ENCODE assay signal across 2 cellular contexts in the genomic region with DNA sequence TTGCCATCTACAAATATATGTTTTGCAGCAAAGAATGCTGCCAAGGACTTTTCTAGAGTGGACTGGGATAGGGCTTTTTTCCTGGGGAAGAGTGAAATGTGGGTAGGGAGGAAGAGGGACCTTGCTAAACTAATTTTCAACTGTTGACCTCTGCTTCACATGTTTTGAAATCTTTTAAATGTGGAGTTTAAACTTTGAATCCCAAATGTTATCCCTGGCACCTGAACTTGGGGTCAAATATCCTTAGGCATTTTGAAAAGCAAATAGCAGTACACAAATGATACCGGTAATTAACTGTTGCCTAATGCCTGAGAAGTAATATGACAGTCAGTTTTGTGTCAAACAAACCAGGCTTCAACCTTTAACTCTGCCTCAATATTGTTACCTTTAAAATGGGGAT.
TF ChIP-seq lines count a peak whose summit lies in the region.

No MANE protein-coding gene starts in this region.

TF ChIP-seq in liver, 16 proteins besides CTCF, POLR2A, EP300 and RAD21 (continued from another document):
- TF ChIP-seq, protein P1, sequence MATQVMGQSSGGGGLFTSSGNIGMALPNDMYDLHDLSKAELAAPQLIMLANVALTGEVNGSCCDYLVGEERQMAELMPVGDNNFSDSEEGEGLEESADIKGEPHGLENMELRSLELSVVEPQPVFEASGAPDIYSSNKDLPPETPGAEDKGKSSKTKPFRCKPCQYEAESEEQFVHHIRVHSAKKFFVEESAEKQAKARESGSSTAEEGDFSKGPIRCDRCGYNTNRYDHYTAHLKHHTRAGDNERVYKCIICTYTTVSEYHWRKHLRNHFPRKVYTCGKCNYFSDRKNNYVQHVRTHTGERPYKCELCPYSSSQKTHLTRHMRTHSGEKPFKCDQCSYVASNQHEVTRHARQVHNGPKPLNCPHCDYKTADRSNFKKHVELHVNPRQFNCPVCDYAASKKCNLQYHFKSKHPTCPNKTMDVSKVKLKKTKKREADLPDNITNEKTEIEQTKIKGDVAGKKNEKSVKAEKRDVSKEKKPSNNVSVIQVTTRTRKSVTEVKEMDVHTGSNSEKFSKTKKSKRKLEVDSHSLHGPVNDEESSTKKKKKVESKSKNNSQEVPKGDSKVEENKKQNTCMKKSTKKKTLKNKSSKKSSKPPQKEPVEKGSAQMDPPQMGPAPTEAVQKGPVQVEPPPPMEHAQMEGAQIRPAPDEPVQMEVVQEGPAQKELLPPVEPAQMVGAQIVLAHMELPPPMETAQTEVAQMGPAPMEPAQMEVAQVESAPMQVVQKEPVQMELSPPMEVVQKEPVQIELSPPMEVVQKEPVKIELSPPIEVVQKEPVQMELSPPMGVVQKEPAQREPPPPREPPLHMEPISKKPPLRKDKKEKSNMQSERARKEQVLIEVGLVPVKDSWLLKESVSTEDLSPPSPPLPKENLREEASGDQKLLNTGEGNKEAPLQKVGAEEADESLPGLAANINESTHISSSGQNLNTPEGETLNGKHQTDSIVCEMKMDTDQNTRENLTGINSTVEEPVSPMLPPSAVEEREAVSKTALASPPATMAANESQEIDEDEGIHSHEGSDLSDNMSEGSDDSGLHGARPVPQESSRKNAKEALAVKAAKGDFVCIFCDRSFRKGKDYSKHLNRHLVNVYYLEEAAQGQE (IDR thresholded peaks at IDR 0.05): peak; percentile 50
- TF ChIP-seq GABPA (IDR thresholded peaks at IDR 0.05 in 1 of 2, conservative IDR thresholded peaks at IDR 0.05 in 1 of 2) (peak in 1 of 2 donors; percentile 29), HNF4G (IDR thresholded peaks at IDR 0.05) (peak; percentile 94), NR2F2 (IDR thresholded peaks at IDR 0.05) (peak; percentile 73), EGR1 (IDR thresholded peaks at IDR 0.05; ENCODE audit: low read depth in 2 of 2) (peak in 1 of 2 donors; percentile 60), HNF4A (conservative IDR thresholded peaks at IDR 0.05) (peak; percentile 97 to 98), SP1 (IDR thresholded peaks at IDR 0.05) (peak; percentile 90), RXRA (IDR thresholded peaks at IDR 0.05) (peak; percentile 96 to 97), JUND (IDR thresholded peaks at IDR 0.05) (peak; percentile 40 to 54), FOXA1 (IDR thresholded peaks at IDR 0.05) (peak; percentile 45), YY1 (IDR thresholded peaks at IDR 0.05) (peak; percentile 54), FOXA2 (IDR thresholded peaks at IDR 0.05) (peak; percentile 71)
- TF ChIP-seq, protein P2, sequence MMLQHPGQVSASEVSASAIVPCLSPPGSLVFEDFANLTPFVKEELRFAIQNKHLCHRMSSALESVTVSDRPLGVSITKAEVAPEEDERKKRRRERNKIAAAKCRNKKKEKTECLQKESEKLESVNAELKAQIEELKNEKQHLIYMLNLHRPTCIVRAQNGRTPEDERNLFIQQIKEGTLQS (IDR thresholded peaks at IDR 0.05): peak; percentile 13
- TF ChIP-seq, protein P3, sequence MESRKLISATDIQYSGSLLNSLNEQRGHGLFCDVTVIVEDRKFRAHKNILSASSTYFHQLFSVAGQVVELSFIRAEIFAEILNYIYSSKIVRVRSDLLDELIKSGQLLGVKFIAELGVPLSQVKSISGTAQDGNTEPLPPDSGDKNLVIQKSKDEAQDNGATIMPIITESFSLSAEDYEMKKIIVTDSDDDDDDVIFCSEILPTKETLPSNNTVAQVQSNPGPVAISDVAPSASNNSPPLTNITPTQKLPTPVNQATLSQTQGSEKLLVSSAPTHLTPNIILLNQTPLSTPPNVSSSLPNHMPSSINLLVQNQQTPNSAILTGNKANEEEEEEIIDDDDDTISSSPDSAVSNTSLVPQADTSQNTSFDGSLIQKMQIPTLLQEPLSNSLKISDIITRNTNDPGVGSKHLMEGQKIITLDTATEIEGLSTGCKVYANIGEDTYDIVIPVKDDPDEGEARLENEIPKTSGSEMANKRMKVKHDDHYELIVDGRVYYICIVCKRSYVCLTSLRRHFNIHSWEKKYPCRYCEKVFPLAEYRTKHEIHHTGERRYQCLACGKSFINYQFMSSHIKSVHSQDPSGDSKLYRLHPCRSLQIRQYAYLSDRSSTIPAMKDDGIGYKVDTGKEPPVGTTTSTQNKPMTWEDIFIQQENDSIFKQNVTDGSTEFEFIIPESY (IDR thresholded peaks at IDR 0.05): peak; percentile 79

TF ChIP-seq in HepG2, 621 proteins besides CTCF, POLR2A, EP300 and RAD21 (continued from another document):
- TF ChIP-seq, protein P4, sequence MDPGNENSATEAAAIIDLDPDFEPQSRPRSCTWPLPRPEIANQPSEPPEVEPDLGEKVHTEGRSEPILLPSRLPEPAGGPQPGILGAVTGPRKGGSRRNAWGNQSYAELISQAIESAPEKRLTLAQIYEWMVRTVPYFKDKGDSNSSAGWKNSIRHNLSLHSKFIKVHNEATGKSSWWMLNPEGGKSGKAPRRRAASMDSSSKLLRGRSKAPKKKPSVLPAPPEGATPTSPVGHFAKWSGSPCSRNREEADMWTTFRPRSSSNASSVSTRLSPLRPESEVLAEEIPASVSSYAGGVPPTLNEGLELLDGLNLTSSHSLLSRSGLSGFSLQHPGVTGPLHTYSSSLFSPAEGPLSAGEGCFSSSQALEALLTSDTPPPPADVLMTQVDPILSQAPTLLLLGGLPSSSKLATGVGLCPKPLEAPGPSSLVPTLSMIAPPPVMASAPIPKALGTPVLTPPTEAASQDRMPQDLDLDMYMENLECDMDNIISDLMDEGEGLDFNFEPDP (CRISPR knock-in tag; conservative IDR thresholded peaks at IDR 0.05): no peak
- TF ChIP-seq, protein P5, sequence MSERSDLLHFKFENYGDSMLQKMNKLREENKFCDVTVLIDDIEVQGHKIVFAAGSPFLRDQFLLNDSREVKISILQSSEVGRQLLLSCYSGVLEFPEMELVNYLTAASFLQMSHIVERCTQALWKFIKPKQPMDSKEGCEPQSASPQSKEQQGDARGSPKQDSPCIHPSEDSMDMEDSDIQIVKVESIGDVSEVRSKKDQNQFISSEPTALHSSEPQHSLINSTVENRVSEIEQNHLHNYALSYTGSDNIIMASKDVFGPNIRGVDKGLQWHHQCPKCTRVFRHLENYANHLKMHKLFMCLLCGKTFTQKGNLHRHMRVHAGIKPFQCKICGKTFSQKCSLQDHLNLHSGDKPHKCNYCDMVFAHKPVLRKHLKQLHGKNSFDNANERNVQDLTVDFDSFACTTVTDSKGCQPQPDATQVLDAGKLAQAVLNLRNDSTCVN (CRISPR knock-in tag; IDR thresholded peaks at IDR 0.05; ENCODE audit: borderline replicate concordance): no peak
- TF ChIP-seq NFE2L1 (CRISPR knock-in tag; IDR thresholded peaks at IDR 0.05; ENCODE audit: borderline replicate concordance): no peak
- TF ChIP-seq, protein P6, sequence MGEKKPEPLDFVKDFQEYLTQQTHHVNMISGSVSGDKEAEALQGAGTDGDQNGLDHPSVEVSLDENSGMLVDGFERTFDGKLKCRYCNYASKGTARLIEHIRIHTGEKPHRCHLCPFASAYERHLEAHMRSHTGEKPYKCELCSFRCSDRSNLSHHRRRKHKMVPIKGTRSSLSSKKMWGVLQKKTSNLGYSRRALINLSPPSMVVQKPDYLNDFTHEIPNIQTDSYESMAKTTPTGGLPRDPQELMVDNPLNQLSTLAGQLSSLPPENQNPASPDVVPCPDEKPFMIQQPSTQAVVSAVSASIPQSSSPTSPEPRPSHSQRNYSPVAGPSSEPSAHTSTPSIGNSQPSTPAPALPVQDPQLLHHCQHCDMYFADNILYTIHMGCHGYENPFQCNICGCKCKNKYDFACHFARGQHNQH (CRISPR knock-in tag; IDR thresholded peaks at IDR 0.05): no peak
